Comparison of ENCODE assay signal across 1 cellular context in the genomic region with DNA sequence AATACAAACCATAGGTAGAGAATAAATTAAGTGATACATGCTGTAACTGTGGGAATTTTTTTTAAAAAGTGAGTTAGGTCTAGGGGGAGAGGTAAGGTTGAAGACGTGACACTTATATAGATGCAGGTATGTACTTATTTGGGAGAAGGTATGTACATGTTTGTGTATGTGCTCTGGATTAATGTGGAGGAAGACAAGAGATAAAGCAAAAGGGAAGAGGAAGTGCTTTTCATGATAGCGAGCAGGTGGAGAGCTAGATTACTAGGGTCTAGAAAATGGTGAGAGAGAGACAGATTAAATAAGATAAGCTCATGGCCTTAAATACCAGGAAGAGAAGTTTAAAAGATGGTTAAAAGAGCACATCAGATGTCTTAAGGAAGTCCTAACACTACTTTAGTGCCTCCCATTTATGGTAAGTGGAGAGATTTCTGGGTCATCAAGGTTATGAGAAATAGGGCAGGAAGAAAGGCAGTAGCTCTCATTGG.
TF ChIP-seq lines count a peak whose summit lies in the region.

No MANE protein-coding gene starts in this region.

TF ChIP-seq in K562, 482 proteins besides CTCF, POLR2A, EP300 and RAD21 (continued from another document and continues in another):
- TF ChIP-seq BHLHE40 (IDR thresholded peaks at IDR 0.05; ENCODE audit: low read length) (no peak), ERF (CRISPR knock-in tag; IDR thresholded peaks at IDR 0.05) (no peak), FOXK2 (conservative IDR thresholded peaks at IDR 0.05 in 1 of 2, IDR thresholded peaks at IDR 0.05 in 1 of 2; ENCODE audit: low read depth in 2 of 2) (no peak; a peak in 1 of 4 replicates), CBX1 (IDR thresholded peaks at IDR 0.05; ENCODE audit: low read depth) (no peak), EGR1 (conservative IDR thresholded peaks at IDR 0.05) (no peak), CBFA2T3 (IDR thresholded peaks at IDR 0.05) (peak; percentile 95), MYBL2 (IDR thresholded peaks at IDR 0.05; ENCODE audit: low read depth) (no peak), MYBL2 (CRISPR knock-in tag; IDR thresholded peaks at IDR 0.05; ENCODE audit: borderline replicate concordance) (no peak), ZNF124 (CRISPR knock-in tag; IDR thresholded peaks at IDR 0.05) (no peak), POLR3A (IDR thresholded peaks at IDR 0.05; ENCODE audit: borderline replicate concordance, extremely low read depth, insufficient read depth, insufficient read length) (no peak), ZSCAN32 (CRISPR knock-in tag; IDR thresholded peaks at IDR 0.05) (no peak), ZNF311 (CRISPR knock-in tag; IDR thresholded peaks at IDR 0.05) (no peak), ZNF583 (CRISPR knock-in tag; IDR thresholded peaks at IDR 0.05) (no peak), ZBTB1 (CRISPR knock-in tag; IDR thresholded peaks at IDR 0.05; ENCODE audit: borderline replicate concordance, low read depth) (no peak), ZNF695 (CRISPR knock-in tag; IDR thresholded peaks at IDR 0.05) (no peak), POLR2AphosphoS5 (IDR thresholded peaks at IDR 0.05; ENCODE audit: control insufficient read depth, insufficient read depth, low read depth, low read length) (peak; percentile 52), NCOA1 (IDR thresholded peaks at IDR 0.05; ENCODE audit: low read depth) (peak; percentile 90), YY1 (IDR thresholded peaks at IDR 0.05; ENCODE audit: borderline replicate concordance in 1 of 3, control insufficient read depth in 1 of 3, extremely low read depth in 1 of 3, insufficient read depth in 3 of 3, insufficient read length in 1 of 3, insufficient replicate concordance in 2 of 3, low read depth in 1 of 3, low read length in 2 of 3) (no peak), RBM17 (IDR thresholded peaks at IDR 0.05; ENCODE audit: borderline replicate concordance, low read depth, low read length) (no peak), NCOA4 (IDR thresholded peaks at IDR 0.05; ENCODE audit: partially characterized antibody) (no peak), KDM4B (IDR thresholded peaks at IDR 0.05; ENCODE audit: borderline replicate concordance in 2 of 2, low read depth in 1 of 2) (no peak), MAZ (CRISPR knock-in tag; conservative IDR thresholded peaks at IDR 0.05 in 1 of 2, IDR thresholded peaks at IDR 0.05 in 1 of 2) (peak in 1 of 2 experiments; percentile 35; a peak in 1 of 4 replicates), KAT2B (IDR thresholded peaks at IDR 0.05; ENCODE audit: low read depth, low read length) (no peak), ZBTB17 (CRISPR knock-in tag; IDR thresholded peaks at IDR 0.05) (no peak), MED1 (CRISPR knock-in tag; IDR thresholded peaks at IDR 0.05; ENCODE audit: borderline replicate concordance) (no peak), SMARCA5 (IDR thresholded peaks at IDR 0.05) (0 out of 2 replicates have a peak, but pooled peaks have one; percentile 12), ZNF239 (CRISPR knock-in tag; IDR thresholded peaks at IDR 0.05) (0 out of 2 replicates have a peak, but pooled peaks have one; percentile 25), SRSF3 (IDR thresholded peaks at IDR 0.05; ENCODE audit: insufficient read depth, low read length) (no peak), ZNF780A (CRISPR knock-in tag; IDR thresholded peaks at IDR 0.05) (no peak), TOE1 (IDR thresholded peaks at IDR 0.05; ENCODE audit: borderline replicate concordance) (peak; percentile 61), TOE1 (CRISPR knock-in tag; IDR thresholded peaks at IDR 0.05; ENCODE audit: borderline replicate concordance, low read depth) (no peak), ELF1 (tag; IDR thresholded peaks at IDR 0.05) (peak; percentile 73), HIVEP1 (CRISPR knock-in tag; IDR thresholded peaks at IDR 0.05) (no peak), FOXM1 (IDR thresholded peaks at IDR 0.05; ENCODE audit: low read depth) (peak; percentile 86), FOXM1 (CRISPR knock-in tag; IDR thresholded peaks at IDR 0.05; ENCODE audit: low read depth) (no peak), DNMT1 (IDR thresholded peaks at IDR 0.05) (no peak)
- TF ChIP-seq, protein P1, sequence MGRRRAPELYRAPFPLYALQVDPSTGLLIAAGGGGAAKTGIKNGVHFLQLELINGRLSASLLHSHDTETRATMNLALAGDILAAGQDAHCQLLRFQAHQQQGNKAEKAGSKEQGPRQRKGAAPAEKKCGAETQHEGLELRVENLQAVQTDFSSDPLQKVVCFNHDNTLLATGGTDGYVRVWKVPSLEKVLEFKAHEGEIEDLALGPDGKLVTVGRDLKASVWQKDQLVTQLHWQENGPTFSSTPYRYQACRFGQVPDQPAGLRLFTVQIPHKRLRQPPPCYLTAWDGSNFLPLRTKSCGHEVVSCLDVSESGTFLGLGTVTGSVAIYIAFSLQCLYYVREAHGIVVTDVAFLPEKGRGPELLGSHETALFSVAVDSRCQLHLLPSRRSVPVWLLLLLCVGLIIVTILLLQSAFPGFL (CRISPR knock-in tag; IDR thresholded peaks at IDR 0.05) = 0 out of 2 replicates have a peak, but pooled peaks have one; percentile 23
- TF ChIP-seq, protein P2, sequence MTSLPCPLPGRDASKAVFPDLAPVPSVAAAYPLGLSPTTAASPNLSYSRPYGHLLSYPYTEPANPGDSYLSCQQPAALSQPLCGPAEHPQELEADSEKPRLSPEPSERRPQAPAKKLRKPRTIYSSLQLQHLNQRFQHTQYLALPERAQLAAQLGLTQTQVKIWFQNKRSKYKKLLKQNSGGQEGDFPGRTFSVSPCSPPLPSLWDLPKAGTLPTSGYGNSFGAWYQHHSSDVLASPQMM (CRISPR knock-in tag; IDR thresholded peaks at IDR 0.05) = no peak
- TF ChIP-seq, protein P3, sequence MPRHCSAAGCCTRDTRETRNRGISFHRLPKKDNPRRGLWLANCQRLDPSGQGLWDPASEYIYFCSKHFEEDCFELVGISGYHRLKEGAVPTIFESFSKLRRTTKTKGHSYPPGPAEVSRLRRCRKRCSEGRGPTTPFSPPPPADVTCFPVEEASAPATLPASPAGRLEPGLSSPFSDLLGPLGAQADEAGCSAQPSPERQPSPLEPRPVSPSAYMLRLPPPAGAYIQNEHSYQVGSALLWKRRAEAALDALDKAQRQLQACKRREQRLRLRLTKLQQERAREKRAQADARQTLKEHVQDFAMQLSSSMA (CRISPR knock-in tag; IDR thresholded peaks at IDR 0.05) = no peak
- TF ChIP-seq, protein P4, sequence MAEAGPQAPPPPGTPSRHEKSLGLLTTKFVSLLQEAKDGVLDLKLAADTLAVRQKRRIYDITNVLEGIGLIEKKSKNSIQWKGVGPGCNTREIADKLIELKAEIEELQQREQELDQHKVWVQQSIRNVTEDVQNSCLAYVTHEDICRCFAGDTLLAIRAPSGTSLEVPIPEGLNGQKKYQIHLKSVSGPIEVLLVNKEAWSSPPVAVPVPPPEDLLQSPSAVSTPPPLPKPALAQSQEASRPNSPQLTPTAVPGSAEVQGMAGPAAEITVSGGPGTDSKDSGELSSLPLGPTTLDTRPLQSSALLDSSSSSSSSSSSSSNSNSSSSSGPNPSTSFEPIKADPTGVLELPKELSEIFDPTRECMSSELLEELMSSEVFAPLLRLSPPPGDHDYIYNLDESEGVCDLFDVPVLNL (CRISPR knock-in tag; IDR thresholded peaks at IDR 0.05; ENCODE audit: low read depth) = no peak
- TF ChIP-seq, protein P5, sequence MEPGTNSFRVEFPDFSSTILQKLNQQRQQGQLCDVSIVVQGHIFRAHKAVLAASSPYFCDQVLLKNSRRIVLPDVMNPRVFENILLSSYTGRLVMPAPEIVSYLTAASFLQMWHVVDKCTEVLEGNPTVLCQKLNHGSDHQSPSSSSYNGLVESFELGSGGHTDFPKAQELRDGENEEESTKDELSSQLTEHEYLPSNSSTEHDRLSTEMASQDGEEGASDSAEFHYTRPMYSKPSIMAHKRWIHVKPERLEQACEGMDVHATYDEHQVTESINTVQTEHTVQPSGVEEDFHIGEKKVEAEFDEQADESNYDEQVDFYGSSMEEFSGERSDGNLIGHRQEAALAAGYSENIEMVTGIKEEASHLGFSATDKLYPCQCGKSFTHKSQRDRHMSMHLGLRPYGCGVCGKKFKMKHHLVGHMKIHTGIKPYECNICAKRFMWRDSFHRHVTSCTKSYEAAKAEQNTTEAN (CRISPR knock-in tag; IDR thresholded peaks at IDR 0.05) = no peak
- TF ChIP-seq, protein P6, sequence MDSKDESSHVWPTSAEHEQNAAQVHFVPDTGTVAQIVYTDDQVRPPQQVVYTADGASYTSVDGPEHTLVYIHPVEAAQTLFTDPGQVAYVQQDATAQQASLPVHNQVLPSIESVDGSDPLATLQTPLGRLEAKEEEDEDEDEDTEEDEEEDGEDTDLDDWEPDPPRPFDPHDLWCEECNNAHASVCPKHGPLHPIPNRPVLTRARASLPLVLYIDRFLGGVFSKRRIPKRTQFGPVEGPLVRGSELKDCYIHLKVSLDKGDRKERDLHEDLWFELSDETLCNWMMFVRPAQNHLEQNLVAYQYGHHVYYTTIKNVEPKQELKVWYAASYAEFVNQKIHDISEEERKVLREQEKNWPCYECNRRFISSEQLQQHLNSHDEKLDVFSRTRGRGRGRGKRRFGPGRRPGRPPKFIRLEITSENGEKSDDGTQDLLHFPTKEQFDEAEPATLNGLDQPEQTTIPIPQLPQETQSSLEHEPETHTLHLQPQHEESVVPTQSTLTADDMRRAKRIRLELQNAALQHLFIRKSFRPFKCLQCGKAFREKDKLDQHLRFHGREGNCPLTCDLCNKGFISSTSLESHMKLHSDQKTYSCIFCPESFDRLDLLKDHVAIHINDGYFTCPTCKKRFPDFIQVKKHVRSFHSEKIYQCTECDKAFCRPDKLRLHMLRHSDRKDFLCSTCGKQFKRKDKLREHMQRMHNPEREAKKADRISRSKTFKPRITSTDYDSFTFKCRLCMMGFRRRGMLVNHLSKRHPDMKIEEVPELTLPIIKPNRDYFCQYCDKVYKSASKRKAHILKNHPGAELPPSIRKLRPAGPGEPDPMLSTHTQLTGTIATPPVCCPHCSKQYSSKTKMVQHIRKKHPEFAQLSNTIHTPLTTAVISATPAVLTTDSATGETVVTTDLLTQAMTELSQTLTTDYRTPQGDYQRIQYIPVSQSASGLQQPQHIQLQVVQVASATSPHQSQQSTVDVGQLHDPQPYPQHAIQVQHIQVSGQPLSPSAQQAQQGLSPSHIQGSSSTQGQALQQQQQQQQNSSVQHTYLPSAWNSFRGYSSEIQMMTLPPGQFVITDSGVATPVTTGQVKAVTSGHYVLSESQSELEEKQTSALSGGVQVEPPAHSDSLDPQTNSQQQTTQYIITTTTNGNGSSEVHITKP (IDR thresholded peaks at IDR 0.05; ENCODE audit: partially characterized antibody) = no peak
- TF ChIP-seq, protein P7, sequence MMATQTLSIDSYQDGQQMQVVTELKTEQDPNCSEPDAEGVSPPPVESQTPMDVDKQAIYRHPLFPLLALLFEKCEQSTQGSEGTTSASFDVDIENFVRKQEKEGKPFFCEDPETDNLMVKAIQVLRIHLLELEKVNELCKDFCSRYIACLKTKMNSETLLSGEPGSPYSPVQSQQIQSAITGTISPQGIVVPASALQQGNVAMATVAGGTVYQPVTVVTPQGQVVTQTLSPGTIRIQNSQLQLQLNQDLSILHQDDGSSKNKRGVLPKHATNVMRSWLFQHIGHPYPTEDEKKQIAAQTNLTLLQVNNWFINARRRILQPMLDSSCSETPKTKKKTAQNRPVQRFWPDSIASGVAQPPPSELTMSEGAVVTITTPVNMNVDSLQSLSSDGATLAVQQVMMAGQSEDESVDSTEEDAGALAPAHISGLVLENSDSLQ (IDR thresholded peaks at IDR 0.05) = peak; percentile 57
- TF ChIP-seq, protein P8, sequence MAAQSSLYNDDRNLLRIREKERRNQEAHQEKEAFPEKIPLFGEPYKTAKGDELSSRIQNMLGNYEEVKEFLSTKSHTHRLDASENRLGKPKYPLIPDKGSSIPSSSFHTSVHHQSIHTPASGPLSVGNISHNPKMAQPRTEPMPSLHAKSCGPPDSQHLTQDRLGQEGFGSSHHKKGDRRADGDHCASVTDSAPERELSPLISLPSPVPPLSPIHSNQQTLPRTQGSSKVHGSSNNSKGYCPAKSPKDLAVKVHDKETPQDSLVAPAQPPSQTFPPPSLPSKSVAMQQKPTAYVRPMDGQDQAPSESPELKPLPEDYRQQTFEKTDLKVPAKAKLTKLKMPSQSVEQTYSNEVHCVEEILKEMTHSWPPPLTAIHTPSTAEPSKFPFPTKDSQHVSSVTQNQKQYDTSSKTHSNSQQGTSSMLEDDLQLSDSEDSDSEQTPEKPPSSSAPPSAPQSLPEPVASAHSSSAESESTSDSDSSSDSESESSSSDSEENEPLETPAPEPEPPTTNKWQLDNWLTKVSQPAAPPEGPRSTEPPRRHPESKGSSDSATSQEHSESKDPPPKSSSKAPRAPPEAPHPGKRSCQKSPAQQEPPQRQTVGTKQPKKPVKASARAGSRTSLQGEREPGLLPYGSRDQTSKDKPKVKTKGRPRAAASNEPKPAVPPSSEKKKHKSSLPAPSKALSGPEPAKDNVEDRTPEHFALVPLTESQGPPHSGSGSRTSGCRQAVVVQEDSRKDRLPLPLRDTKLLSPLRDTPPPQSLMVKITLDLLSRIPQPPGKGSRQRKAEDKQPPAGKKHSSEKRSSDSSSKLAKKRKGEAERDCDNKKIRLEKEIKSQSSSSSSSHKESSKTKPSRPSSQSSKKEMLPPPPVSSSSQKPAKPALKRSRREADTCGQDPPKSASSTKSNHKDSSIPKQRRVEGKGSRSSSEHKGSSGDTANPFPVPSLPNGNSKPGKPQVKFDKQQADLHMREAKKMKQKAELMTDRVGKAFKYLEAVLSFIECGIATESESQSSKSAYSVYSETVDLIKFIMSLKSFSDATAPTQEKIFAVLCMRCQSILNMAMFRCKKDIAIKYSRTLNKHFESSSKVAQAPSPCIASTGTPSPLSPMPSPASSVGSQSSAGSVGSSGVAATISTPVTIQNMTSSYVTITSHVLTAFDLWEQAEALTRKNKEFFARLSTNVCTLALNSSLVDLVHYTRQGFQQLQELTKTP (IDR thresholded peaks at IDR 0.05; ENCODE audit: low read depth in 1 of 2, partially characterized antibody in 2 of 2) = peak; percentile 41 to 72
- TF ChIP-seq, protein P9, sequence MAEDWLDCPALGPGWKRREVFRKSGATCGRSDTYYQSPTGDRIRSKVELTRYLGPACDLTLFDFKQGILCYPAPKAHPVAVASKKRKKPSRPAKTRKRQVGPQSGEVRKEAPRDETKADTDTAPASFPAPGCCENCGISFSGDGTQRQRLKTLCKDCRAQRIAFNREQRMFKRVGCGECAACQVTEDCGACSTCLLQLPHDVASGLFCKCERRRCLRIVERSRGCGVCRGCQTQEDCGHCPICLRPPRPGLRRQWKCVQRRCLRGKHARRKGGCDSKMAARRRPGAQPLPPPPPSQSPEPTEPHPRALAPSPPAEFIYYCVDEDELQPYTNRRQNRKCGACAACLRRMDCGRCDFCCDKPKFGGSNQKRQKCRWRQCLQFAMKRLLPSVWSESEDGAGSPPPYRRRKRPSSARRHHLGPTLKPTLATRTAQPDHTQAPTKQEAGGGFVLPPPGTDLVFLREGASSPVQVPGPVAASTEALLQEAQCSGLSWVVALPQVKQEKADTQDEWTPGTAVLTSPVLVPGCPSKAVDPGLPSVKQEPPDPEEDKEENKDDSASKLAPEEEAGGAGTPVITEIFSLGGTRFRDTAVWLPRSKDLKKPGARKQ (CRISPR knock-in tag; IDR thresholded peaks at IDR 0.05) = no peak
- TF ChIP-seq, protein P10, sequence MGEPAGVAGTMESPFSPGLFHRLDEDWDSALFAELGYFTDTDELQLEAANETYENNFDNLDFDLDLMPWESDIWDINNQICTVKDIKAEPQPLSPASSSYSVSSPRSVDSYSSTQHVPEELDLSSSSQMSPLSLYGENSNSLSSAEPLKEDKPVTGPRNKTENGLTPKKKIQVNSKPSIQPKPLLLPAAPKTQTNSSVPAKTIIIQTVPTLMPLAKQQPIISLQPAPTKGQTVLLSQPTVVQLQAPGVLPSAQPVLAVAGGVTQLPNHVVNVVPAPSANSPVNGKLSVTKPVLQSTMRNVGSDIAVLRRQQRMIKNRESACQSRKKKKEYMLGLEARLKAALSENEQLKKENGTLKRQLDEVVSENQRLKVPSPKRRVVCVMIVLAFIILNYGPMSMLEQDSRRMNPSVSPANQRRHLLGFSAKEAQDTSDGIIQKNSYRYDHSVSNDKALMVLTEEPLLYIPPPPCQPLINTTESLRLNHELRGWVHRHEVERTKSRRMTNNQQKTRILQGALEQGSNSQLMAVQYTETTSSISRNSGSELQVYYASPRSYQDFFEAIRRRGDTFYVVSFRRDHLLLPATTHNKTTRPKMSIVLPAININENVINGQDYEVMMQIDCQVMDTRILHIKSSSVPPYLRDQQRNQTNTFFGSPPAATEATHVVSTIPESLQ (CRISPR knock-in tag; IDR thresholded peaks at IDR 0.05) = no peak
